14 cellular contexts compared by ENCODE assay signal in the genomic region with DNA sequence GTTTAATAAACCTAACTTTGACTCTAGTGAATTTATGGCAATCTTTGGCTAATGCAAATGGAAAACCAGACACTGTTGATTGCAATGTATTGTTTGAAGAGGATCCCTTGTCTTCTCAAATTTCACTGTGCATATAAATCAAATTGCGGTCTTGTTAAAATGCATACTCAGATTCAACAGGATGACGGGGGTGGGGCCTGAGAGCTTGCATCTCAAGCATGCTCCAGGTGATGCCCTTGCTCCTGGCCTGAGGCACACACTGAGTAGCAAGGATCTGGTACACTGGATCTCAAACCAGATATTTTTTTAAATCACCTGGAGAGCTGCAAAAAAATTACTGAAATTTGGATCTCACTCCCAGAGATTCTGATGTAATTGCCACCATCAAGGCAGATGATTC.
"Had no signal": no experiment of that assay in that cellular context is flagged by ENCODE, and none has a peak within 500 bp of the region (broad histone marks: within the 10 kb centered on the region; RNA-seq: fewer than 3 reads in every experiment).

No MANE protein-coding gene starts in this region.

- H3K27ac Mint-ChIP-seq: activated naive CD8-positive, alpha-beta T cell treated with anti-CD3 and anti-CD28 coated beads, Interleukin-2, amount 50 U/mL, for 24 hours; naive thymus-derived CD4-positive, alpha-beta T cell; stimulated activated naive CD8-positive, alpha-beta T cell treated with anti-CD3 and anti-CD28 coated beads, Interleukin-15, Interleukin-2, amounts not matched to agents 100 ng/mL and 50 ng/mL, for 24 hours; type B pancreatic cell had no signal

- FAIRE-seq: pancreas had no signal

- H3K27me3 ChIP-seq: cardiac muscle cell, pancreas, sigmoid colon had no signal

- DNase-seq: activated CD4-positive, alpha-beta T cell treated with anti-CD3 and anti-CD28 coated beads, Interleukin-2, amount 50 U/mL, for 1 hour; activated naive CD4-positive, alpha-beta T cell treated with Interleukin-2 at 50 U/mL for 16 hours; activated naive CD8-positive, alpha-beta T cell treated with anti-CD3 and anti-CD28 coated beads, Interleukin-2, amount 50 U/mL, for 24 hours; activated T-cell treated with anti-CD3 and anti-CD28 coated beads for 4 hours; islet precursor cell; naive thymus-derived CD4-positive, alpha-beta T cell; pancreas; sigmoid colon; spleen had no signal

- ATAC-seq: activated CD4-positive, CD25-positive, alpha-beta regulatory T cell treated with anti-CD3 and anti-CD28 coated beads, Interleukin-2, amount 50 U/mL, for 24 hours; activated naive CD8-positive, alpha-beta T cell treated with anti-CD3 and anti-CD28 coated beads, Interleukin-2, amount 50 U/mL, for 24 hours; left lobe of liver; pancreas had no signal

- H3K4me3 Mint-ChIP-seq: activated naive CD8-positive, alpha-beta T cell treated with anti-CD3 and anti-CD28 coated beads, Interleukin-2, amount 50 U/mL, for 24 hours; naive thymus-derived CD4-positive, alpha-beta T cell; stimulated activated naive CD8-positive, alpha-beta T cell treated with anti-CD3 and anti-CD28 coated beads, Interleukin-15, Interleukin-2, amounts not matched to agents 100 ng/mL and 50 ng/mL, for 24 hours; type B pancreatic cell had no signal

- H3K36me3 Mint-ChIP-seq: naive thymus-derived CD4-positive, alpha-beta T cell; type B pancreatic cell had no signal

- H3K4me1 ChIP-seq: pancreas, sigmoid colon, spleen had no signal

- H3K27me3 Mint-ChIP-seq: activated naive CD8-positive, alpha-beta T cell treated with anti-CD3 and anti-CD28 coated beads, Interleukin-2, amount 50 U/mL, for 24 hours; naive thymus-derived CD4-positive, alpha-beta T cell; stimulated activated naive CD8-positive, alpha-beta T cell treated with anti-CD3 and anti-CD28 coated beads, Interleukin-15, Interleukin-2, amounts not matched to agents 100 ng/mL and 50 ng/mL, for 24 hours had no signal

- H3K4me1 Mint-ChIP-seq: activated naive CD8-positive, alpha-beta T cell treated with anti-CD3 and anti-CD28 coated beads, Interleukin-2, amount 50 U/mL, for 24 hours; naive thymus-derived CD4-positive, alpha-beta T cell had no signal

- H3K9me3 Mint-ChIP-seq: activated naive CD8-positive, alpha-beta T cell treated with anti-CD3 and anti-CD28 coated beads, Interleukin-2, amount 50 U/mL, for 24 hours; stimulated activated naive CD8-positive, alpha-beta T cell treated with anti-CD3 and anti-CD28 coated beads, Interleukin-15, Interleukin-2, amounts not matched to agents 100 ng/mL and 50 ng/mL, for 24 hours; type B pancreatic cell had no signal

- H3K27ac ChIP-seq: cardiac muscle cell, pancreas, sigmoid colon, spleen had no signal

- H3K9me3 ChIP-seq: pancreas, spleen had no signal

- H3K36me3 ChIP-seq: cardiac muscle cell, pancreas, sigmoid colon, spleen had no signal

- H3K4me3 ChIP-seq: cardiac muscle cell, pancreas, sigmoid colon, spleen had no signal
